Comparison of ENCODE assay signal across 8 cellular contexts in genomic region chr16:75110637-75111513, GRCh38. TPM values are rescaled to one million over a fixed set of nuclear protein-coding genes. Genes with fewer than 3 reads are reported as not detected.
DNase-seq lines count a peak whose midpoint lies in the region; ATAC-seq, FAIRE-seq and TF ChIP-seq lines count a peak whose summit lies in the region.

No MANE protein-coding gene starts in this region.

- FAIRE-seq in bronchial epithelial cell (lab: Jason Lieb, UNC) = no peak

- no peaks in the 10 kb centered on the region for H3K36me3 ChIP-seq in A673 (ENCODE audit: insufficient read depth, low read length, poor library complexity, severe bottlenecking)
- H3K36me3 ChIP-seq in bronchial epithelial cell (ENCODE audit: control insufficient read depth, insufficient read depth, low read length) = no peaks in the 10 kb centered on the region

- intact Hi-C loops in A673 (cut with micrococcal nuclease; ENCODE audit: unreplicated experiment) = loop anchor here (1.0 to 10.0 kb wide), 4 partner anchors 113 to 402 kb away; no protein-coding TSS in a partner anchor

- H3K4me3 ChIP-seq in A673 (ENCODE audit: low read depth, low read length, poor library complexity, severe bottlenecking) (peak overlapping the region; percentile 39), WI38 (ENCODE audit: low read depth, low read length) (peak overlapping the region; percentile 33), bronchial epithelial cell (ENCODE audit: low read depth, low read length) (peak overlapping the region; percentile 1)

- POLR2A ChIA-PET in A673 (lab: Charles Lee; ENCODE audit: low non-redundant PET) = no interaction called here

- H3K9me3 ChIP-seq in A673 (ENCODE audit: low read depth, low read length, poor library complexity, severe bottlenecking) = no peaks in the 10 kb centered on the region

- BruUV-seq in A673 (replicated peaks; lab: Mats Ljungman, UMichigan) = no TSS peak

- peaks cover 46% of the 10 kb centered on the region for H3K4me1 ChIP-seq in A673 (ENCODE audit: insufficient read depth, low read length, poor library complexity, severe bottlenecking)

- peak overlapping the region; percentile 41 for H3K27ac ChIP-seq in A673 (ENCODE audit: low read depth, low read length, poor library complexity, severe bottlenecking)

- DNase-seq in A673 (ENCODE audit: low spot score) = peak; percentile 91
- peak; percentile 85 for DNase-seq in NCI-H2171 treated with DMSO at 0.1 percent for 48 hours (lab: John Stamatoyannopoulos, UW)
- peak; percentile 76 for DNase-seq in bronchial epithelial cell (ENCODE audit: low read depth)
- DNase-seq in islet precursor cell = peak; percentile 93
- DNase-seq in stimulated activated CD4-positive, alpha-beta T cell treated with anti-CD3 and anti-CD28 coated beads, Interleukin-12 subunit alpha, Interleukin-12 subunit beta, amount 100 ng/mL, for 4 hours = peak; percentile 77

- CTCF ChIA-PET in A673 (lab: Charles Lee) = interaction anchor here (0.6 to 2.3 kb wide), 14 partner anchors 12 to 402 kb away, joined by 3 to 34 read pairs (median 4); partner anchors contain the start of genes WDR59 and ZNRF1

- no peaks in the 10 kb centered on the region for H3K27me3 ChIP-seq in A673 (replicated peaks; ENCODE audit: insufficient read depth, low read depth, low read length, poor library complexity)
- H3K27me3 ChIP-seq in bronchial epithelial cell (ENCODE audit: control insufficient read depth, insufficient read depth, low read length) = no peaks in the 10 kb centered on the region

- TF ChIP-seq CTCF in A673 (conservative IDR thresholded peaks at IDR 0.05; ENCODE audit: low read depth, low read length) (peak; percentile 93), WI38 (IDR thresholded peaks at IDR 0.05; ENCODE audit: low read depth, low read length) (peak; percentile 91), bronchial epithelial cell (IDR thresholded peaks at IDR 0.05; ENCODE audit: insufficient read depth, low read length, severe bottlenecking) (peak; percentile 96)

- peak; percentile 54 for ATAC-seq in GM18858 (IDR thresholded peaks at IDR 0.05; ENCODE audit: unreplicated experiment)
- peak; percentile 70 for ATAC-seq in HG03095 (IDR thresholded peaks at IDR 0.05; ENCODE audit: unreplicated experiment)

RNA-seq across cellular contexts. Expression of gene LDHD, which starts 5.7 kb away (rescaled TPM):
- total RNA-seq in A673 (2021) = 0.39 TPM in 1 of 2 replicates, not detected in the other
- 0.53 and 1.9 TPM in 2 replicates for total RNA-seq in bronchial epithelial cell

RNA-seq across cellular contexts. Expression of gene ZFP1, which starts 37.4 kb away (rescaled TPM):
- total RNA-seq in A673 (2021) (22.6 and 23.3 TPM in 2 replicates), bronchial epithelial cell (4.5 and 10.5 TPM in 2 replicates)

Comparison
In these comparisons a context has a peak if more than half of its experiments do, and no peak if none do; other contexts are left out.
1. Peak in every context shown above with its lines: DNase-seq, ATAC-seq, H3K4me3 ChIP-seq and H3K27ac ChIP-seq.